ENCODE assay signal across 8 cellular contexts in genomic region chr6:25053875-25054371, GRCh38.
A peak's percentile ranks its signal among the peaks of the same experiment; 100 is the strongest.
DNase-seq lines count a peak whose midpoint lies in the region; ATAC-seq and TF ChIP-seq lines count a peak whose summit lies in the region.

No MANE protein-coding gene starts in this region.

- no peak for TF ChIP-seq CTCF in GM10266 (IDR thresholded peaks at IDR 0.05; ENCODE audit: control insufficient read depth, insufficient read depth, low read depth, missing control alignments)
- no peak for TF ChIP-seq CTCF in thyroid gland (IDR thresholded peaks at IDR 0.05)

- ATAC-seq in GM18517 (IDR thresholded peaks at IDR 0.05; ENCODE audit: unreplicated experiment) (peak; percentile 89), HG02938 (IDR thresholded peaks at IDR 0.05; ENCODE audit: unreplicated experiment) (peak; percentile 63)

- H3K27ac ChIP-seq in ACC112 (ENCODE audit: low read depth, low read length) (peak overlapping the region; percentile 90), thyroid gland (no peak overlapping the region)

- WGBS in thyroid gland, 2 donors: 74 to 76% methylated on average over 2 of the region's 2 CpGs

- intact Hi-C loops in thyroid gland (cut with DNase I): no loop called here

- DNase-seq in hepatic stellate cell (ENCODE audit: low spot score): peak; percentile 77
- no peak for DNase-seq in stimulated activated CD4-positive, alpha-beta T cell treated with anti-CD3 and anti-CD28 coated beads, Interleukin-2, amount 100 ng/mL, for 24 hours
- no peak for DNase-seq in GM10266 (ENCODE audit: extremely low spot score)
- no peak for DNase-seq in thyroid gland

- H3K4me3 ChIP-seq in ACC112 (ENCODE audit: low read depth, low read length) (peak overlapping the region; percentile 63), thyroid gland (replicated peaks in 1 of 3) (no peak overlapping the region)

- no peaks in the 10 kb centered on the region for H3K27me3 ChIP-seq in ACC112 (ENCODE audit: insufficient read depth, low read length)
- no peaks in the 10 kb centered on the region for H3K27me3 ChIP-seq in thyroid gland

- peak overlapping the region; percentile 91 for H2AFZ ChIP-seq in ACC112 (ENCODE audit: low read length, unreplicated experiment)

- peak; percentile 31; the same call in 1 of the 2 replicates for TF ChIP-seq POLR2A in Raji (IDR thresholded peaks at IDR 0.05; ENCODE audit: insufficient read depth, low read depth, low read length)
- TF ChIP-seq POLR2A in thyroid gland (IDR thresholded peaks at IDR 0.05): no peak

- H3K4me1 ChIP-seq in ACC112 (ENCODE audit: control insufficient read depth, insufficient read depth, low read length, unreplicated experiment): peaks cover 22% of the 10 kb centered on the region
- no peaks in the 10 kb centered on the region for H3K4me1 ChIP-seq in thyroid gland

- H3K79me2 ChIP-seq in ACC112 (ENCODE audit: control insufficient read depth, insufficient read depth, low read length, unreplicated experiment): no peaks in the 10 kb centered on the region

- no peaks in the 10 kb centered on the region for H3K9me3 ChIP-seq in thyroid gland

- no peaks in the 10 kb centered on the region for H3K36me3 ChIP-seq in ACC112 (ENCODE audit: insufficient read depth, low read length)
- no peaks in the 10 kb centered on the region for H3K36me3 ChIP-seq in thyroid gland
